In the genomic region with DNA sequence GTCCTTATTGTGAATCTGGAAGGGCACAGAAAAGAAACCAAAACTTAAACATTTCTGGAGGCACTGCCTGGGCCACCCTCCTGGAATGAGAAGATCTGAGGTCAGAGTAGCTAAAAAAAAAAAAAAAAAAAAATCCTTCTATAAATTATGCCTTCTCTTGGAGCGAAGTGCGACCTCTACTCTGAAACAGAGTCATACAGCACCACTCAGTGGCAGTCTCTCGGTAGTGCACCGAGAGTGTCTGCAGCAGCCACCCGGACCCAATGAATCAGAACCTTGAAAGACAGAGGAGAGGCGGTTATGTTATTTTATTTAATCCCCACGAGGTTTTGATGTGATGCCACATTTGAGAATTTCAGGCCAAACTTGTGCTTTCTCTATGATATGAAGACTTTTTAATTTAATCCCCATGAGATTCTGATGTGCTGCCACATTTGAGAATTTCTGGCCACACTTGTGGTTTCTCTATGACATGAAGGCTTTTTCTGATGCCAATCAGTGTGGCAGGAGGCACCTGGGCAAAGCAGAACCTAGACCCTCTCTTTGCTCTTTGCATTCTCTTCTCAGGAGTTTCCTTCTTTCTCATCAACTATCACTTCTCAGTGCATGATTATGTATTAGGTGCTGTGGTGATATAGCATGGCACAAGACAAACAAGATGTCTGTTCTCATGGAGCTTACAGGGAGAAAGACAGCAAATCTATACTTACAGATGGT, we compare ENCODE assay signal across 2 cellular contexts.
TF ChIP-seq lines count a peak whose summit lies in the region.

No MANE protein-coding gene starts in this region.

TF ChIP-seq in SK-N-SH, 30 proteins besides CTCF, POLR2A, EP300 and RAD21:
- no peak for TF ChIP-seq PBX3 (IDR thresholded peaks at IDR 0.05)
- TF ChIP-seq SMC3 (IDR thresholded peaks at IDR 0.05; ENCODE audit: low read depth, low read length): peak; percentile 59

TF ChIP-seq in GM12878, 131 proteins besides CTCF, POLR2A, EP300 and RAD21 (continued from another document):
- TF ChIP-seq KAT2A (conservative IDR thresholded peaks at IDR 0.05; ENCODE audit: control insufficient read depth, low read depth, low read length) (no peak), MXI1 (IDR thresholded peaks at IDR 0.05; ENCODE audit: low read depth, low read length) (no peak), EZH2 (IDR thresholded peaks at IDR 0.05; ENCODE audit: borderline replicate concordance, control insufficient read depth, low read depth, low read length) (no peak), NR2C2 (IDR thresholded peaks at IDR 0.05; ENCODE audit: borderline replicate concordance, control insufficient read depth, insufficient read length, low read depth) (no peak), FOXK2 (IDR thresholded peaks at IDR 0.05) (no peak)
TF ChIP-seq in GM12878: peak in this region for 1.
